In the genomic region with DNA sequence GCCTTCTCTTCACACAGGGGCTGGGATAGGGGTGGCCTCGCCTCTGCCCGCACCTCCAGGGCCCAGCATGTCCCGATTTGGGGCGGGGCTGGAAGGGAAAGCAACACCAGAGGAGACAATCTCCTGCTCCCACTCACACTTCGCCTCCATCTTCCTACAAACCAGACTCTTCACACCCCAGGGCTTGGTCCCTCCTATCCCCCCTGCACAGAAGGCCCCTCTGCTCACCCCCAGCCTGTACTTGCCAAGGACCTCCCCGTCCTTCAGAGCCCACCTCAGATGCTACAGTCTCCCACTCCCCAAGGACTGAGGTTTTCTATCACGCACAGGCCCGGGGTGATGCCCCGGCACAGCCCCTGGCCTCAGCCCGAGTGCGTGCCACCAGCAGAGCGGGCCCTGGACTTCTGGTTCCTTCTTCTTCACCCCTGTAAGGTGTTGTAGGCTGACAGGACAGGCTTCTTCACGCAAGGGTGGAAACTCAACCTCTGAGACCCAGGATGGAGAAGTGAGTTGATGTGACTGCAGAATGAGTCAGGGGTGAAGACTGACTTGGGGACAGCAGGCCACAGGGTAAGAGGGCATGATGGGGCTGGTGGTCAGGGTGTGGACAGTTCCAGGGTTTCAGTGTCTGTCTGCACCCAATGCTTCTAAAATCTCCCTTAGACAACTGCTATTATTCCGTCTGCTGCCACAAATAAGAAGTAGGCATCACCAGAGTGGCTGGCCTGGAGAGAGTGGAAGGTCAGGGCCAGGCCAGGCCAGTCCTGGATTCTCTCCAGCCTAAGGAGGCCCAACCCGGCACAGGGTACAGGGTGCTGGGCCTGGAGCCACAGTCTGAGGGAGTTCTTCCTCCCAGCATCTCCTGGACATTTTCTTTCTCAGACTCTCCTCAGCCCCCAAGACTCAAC, we compare ENCODE assay signal across 9 cellular contexts. TPM values are rescaled to one million over a fixed set of nuclear protein-coding genes. Genes with fewer than 3 reads are reported as not detected.
DNase-seq lines count a peak whose midpoint lies in the region; ATAC-seq and TF ChIP-seq lines count a peak whose summit lies in the region.
"Had no signal": no experiment of that assay in that cellular context is flagged by ENCODE, and none has a peak within 500 bp of the region (broad histone marks: within the 10 kb centered on the region; RNA-seq: fewer than 3 reads in every experiment).

No MANE protein-coding gene starts in this region.

- no peaks in the 10 kb centered on the region for H3K9me3 Mint-ChIP-seq in activated naive CD4-positive, alpha-beta T cell treated with anti-CD3 and anti-CD28 coated beads, Interleukin-2, amount 50 U/mL, for 24 hours
- no peaks in the 10 kb centered on the region for H3K9me3 Mint-ChIP-seq in activated naive CD4-positive, alpha-beta T cell treated with anti-CD3 and anti-CD28 coated beads for 36 hours
- H3K9me3 Mint-ChIP-seq in stimulated activated naive B cell treated with anti-CD40 and anti-IgM and Interleukin-4, amounts not matched to agents 10 μg/mL and 1 μg/mL and 100 μg/mL, for 72 hours = no peaks in the 10 kb centered on the region
- no peaks in the 10 kb centered on the region for H3K9me3 Mint-ChIP-seq in HFFc6

- peaks cover 14% of the 10 kb centered on the region for H3K4me1 Mint-ChIP-seq in activated naive CD4-positive, alpha-beta T cell treated with anti-CD3 and anti-CD28 coated beads, Interleukin-2, amount 50 U/mL, for 24 hours
- H3K4me1 Mint-ChIP-seq in activated naive CD4-positive, alpha-beta T cell treated with anti-CD3 and anti-CD28 coated beads for 36 hours (ENCODE audit: low read depth) = peaks cover 4% of the 10 kb centered on the region
- peaks cover 22% of the 10 kb centered on the region for H3K4me1 Mint-ChIP-seq in T-helper 17 cell
- peaks cover 24 to 47% of the 10 kb centered on the region in 2 donors for H3K4me1 Mint-ChIP-seq in stimulated activated naive B cell treated with anti-CD40 and anti-IgM and Interleukin-4, amounts not matched to agents 10 μg/mL and 1 μg/mL and 100 μg/mL, for 72 hours
- peaks cover 63% of the 10 kb centered on the region for H3K4me1 Mint-ChIP-seq in HFFc6 (ENCODE audit: low read depth)

- peak overlapping the region; percentile 11 for H3K4me3 ChIP-seq in lower lobe of right lung

- H3K27me3 ChIP-seq in lower lobe of right lung (ENCODE audit: low read depth) = no peaks in the 10 kb centered on the region

- no peaks in the 10 kb centered on the region for H3K36me3 ChIP-seq in lower lobe of right lung

- CTCF ChIA-PET in activated naive CD4-positive, alpha-beta T cell treated with anti-CD3 and anti-CD28 coated beads for 36 hours (lab: Charles Lee) = no interaction called here

- TF ChIP-seq CTCF in lower lobe of right lung (IDR thresholded peaks at IDR 0.05) = no peak
- TF ChIP-seq CTCF in HFFc6 (IDR thresholded peaks at IDR 0.05) = no peak

- no peak overlapping the region for H3K27ac Mint-ChIP-seq in activated naive CD4-positive, alpha-beta T cell treated with anti-CD3 and anti-CD28 coated beads, Interleukin-2, amount 50 U/mL, for 24 hours
- no peak overlapping the region for H3K27ac Mint-ChIP-seq in activated naive CD4-positive, alpha-beta T cell treated with anti-CD3 and anti-CD28 coated beads for 36 hours
- H3K27ac Mint-ChIP-seq in T-helper 17 cell (peak overlapping the region; percentile 62), HFFc6 (no peak overlapping the region)
- H3K27ac Mint-ChIP-seq in stimulated activated naive B cell treated with anti-CD40 and anti-IgM and Interleukin-4, amounts not matched to agents 10 μg/mL and 1 μg/mL and 100 μg/mL, for 72 hours = peak overlapping the region; percentile 98

- no peaks in the 10 kb centered on the region for H3K36me3 Mint-ChIP-seq in activated naive CD4-positive, alpha-beta T cell treated with anti-CD3 and anti-CD28 coated beads, Interleukin-2, amount 50 U/mL, for 24 hours
- H3K36me3 Mint-ChIP-seq in activated naive CD4-positive, alpha-beta T cell treated with anti-CD3 and anti-CD28 coated beads for 36 hours (ENCODE audit: low read depth) = no peaks in the 10 kb centered on the region
- H3K36me3 Mint-ChIP-seq in T-helper 17 cell (ENCODE audit: low read depth) = no peaks in the 10 kb centered on the region
- peaks cover 8 to 14% of the 10 kb centered on the region in 2 donors for H3K36me3 Mint-ChIP-seq in stimulated activated naive B cell treated with anti-CD40 and anti-IgM and Interleukin-4, amounts not matched to agents 10 μg/mL and 1 μg/mL and 100 μg/mL, for 72 hours
- H3K36me3 Mint-ChIP-seq in HFFc6 (ENCODE audit: low read depth) = no peaks in the 10 kb centered on the region

- peak overlapping the region; percentile 64 for H3K27ac ChIP-seq in lower lobe of right lung

- H3K9me3 ChIP-seq in T-helper 17 cell (ENCODE audit: control insufficient read depth, low read length, poor library complexity, severe bottlenecking) (no peaks in the 10 kb centered on the region), lower lobe of right lung (no peaks in the 10 kb centered on the region)

- ATAC-seq in T-helper 17 cell = no peak
- ATAC-seq in lower lobe of right lung = peak; percentile 28 to 56
- ATAC-seq in stimulated activated naive B cell treated with anti-CD40 and anti-IgM and Interleukin-4, amounts not matched to agents 10 μg/mL and 1 μg/mL and 100 μg/mL, for 72 hours (replicated peaks) = peak; percentile 73 to 82

- peaks cover 36% of the 10 kb centered on the region for H3K4me1 ChIP-seq in lower lobe of right lung

- DNase-seq in activated naive CD4-positive, alpha-beta T cell treated with anti-CD3 and anti-CD28 coated beads for 36 hours = no peak
- DNase-seq in T-helper 17 cell (no peak), lower lobe of right lung (no peak), NCI-H1105 (lab: John Stamatoyannopoulos, UW) (no peak), NCI-H1092 (lab: John Stamatoyannopoulos, UW) (no peak), HFFc6 (no peak)
- DNase-seq in stimulated activated naive B cell treated with anti-CD40 and anti-IgM and Interleukin-4, amounts not matched to agents 10 μg/mL and 1 μg/mL and 100 μg/mL, for 72 hours = peak; percentile 53
- DNase-seq: activated CD4-positive, alpha-beta T cell treated with anti-CD3 and anti-CD28 coated beads for 1 hour had no signal

- peak overlapping the region; percentile 7 for H3K4me3 Mint-ChIP-seq in activated naive CD4-positive, alpha-beta T cell treated with anti-CD3 and anti-CD28 coated beads, Interleukin-2, amount 50 U/mL, for 24 hours
- H3K4me3 Mint-ChIP-seq in activated naive CD4-positive, alpha-beta T cell treated with anti-CD3 and anti-CD28 coated beads for 36 hours = no peak overlapping the region
- H3K4me3 Mint-ChIP-seq in T-helper 17 cell (peak overlapping the region; percentile 52), HFFc6 (no peak overlapping the region)
- H3K4me3 Mint-ChIP-seq in stimulated activated naive B cell treated with anti-CD40 and anti-IgM and Interleukin-4, amounts not matched to agents 10 μg/mL and 1 μg/mL and 100 μg/mL, for 72 hours = peak overlapping the region; percentile 52 to 57

- H3K27me3 Mint-ChIP-seq in activated naive CD4-positive, alpha-beta T cell treated with anti-CD3 and anti-CD28 coated beads, Interleukin-2, amount 50 U/mL, for 24 hours = no peaks in the 10 kb centered on the region
- no peaks in the 10 kb centered on the region for H3K27me3 Mint-ChIP-seq in activated naive CD4-positive, alpha-beta T cell treated with anti-CD3 and anti-CD28 coated beads for 36 hours (ENCODE audit: low read depth)
- H3K27me3 Mint-ChIP-seq in T-helper 17 cell (no peaks in the 10 kb centered on the region), HFFc6 (ENCODE audit: insufficient read depth) (peaks cover 4% of the 10 kb centered on the region; the same call in 1 of the 2 replicates)
- peaks cover 0 to 4% of the 10 kb centered on the region in 2 donors for H3K27me3 Mint-ChIP-seq in stimulated activated naive B cell treated with anti-CD40 and anti-IgM and Interleukin-4, amounts not matched to agents 10 μg/mL and 1 μg/mL and 100 μg/mL, for 72 hours

- intact Hi-C loops in activated naive CD4-positive, alpha-beta T cell treated with anti-CD3 and anti-CD28 coated beads for 36 hours (cut with micrococcal nuclease) = no loop called here
- intact Hi-C loops in lower lobe of right lung (cut with DNase I) = no loop called here

RNA-seq across cellular contexts. Expression of a gene that starts 2.5 kb away (rescaled TPM):
- total RNA-seq in activated naive CD4-positive, alpha-beta T cell treated with anti-CD3 and anti-CD28 coated beads for 36 hours = 10 to 100 TPM; 31.7 to 32.4 TPM
- 10 to 100 TPM; 10.2 to 14.3 TPM for total RNA-seq in T-helper 17 cell
- total RNA-seq in lower lobe of right lung = 35.4 TPM
- 10 to 100 TPM; 28.2 to 35.0 (median 30.8) TPM for total RNA-seq in HFFc6 (2021; fragmentation: NEBNext Ultra II Directional; extraction: Animal tissue kit (Norgen Biotek cat#: 25700))

RNA-seq across cellular contexts. Expression of a gene that starts 47.5 kb away (rescaled TPM):
- 10 to 100 TPM; 33.9 to 40.4 TPM for total RNA-seq in activated naive CD4-positive, alpha-beta T cell treated with anti-CD3 and anti-CD28 coated beads for 36 hours
- total RNA-seq in T-helper 17 cell (10 to 100 TPM; 37.0 to 42.9 TPM), lower lobe of right lung (40.3 TPM)
- total RNA-seq in HFFc6 (2021; fragmentation: NEBNext Ultra II Directional; extraction: Animal tissue kit (Norgen Biotek cat#: 25700)) = 10 to 100 TPM; 22.4 to 28.6 (median 25.3) TPM

Comparison
In these comparisons a context has a peak if more than half of its experiments do, and no peak if none do; other contexts are left out.
1. H3K4me3 Mint-ChIP-seq: peak in activated naive CD4-positive, alpha-beta T cell treated with anti-CD3 and anti-CD28 coated beads, Interleukin-2, amount 50 U/mL, for 24 hours (single experiment), T-helper 17 cell (single experiment) and stimulated activated naive B cell treated with anti-CD40 and anti-IgM and Interleukin-4, amounts not matched to agents 10 μg/mL and 1 μg/mL and 100 μg/mL, for 72 hours (2 of 2); none in activated naive CD4-positive, alpha-beta T cell treated with anti-CD3 and anti-CD28 coated beads for 36 hours (single experiment) and HFFc6 (single experiment).
2. H3K27ac Mint-ChIP-seq: peak in T-helper 17 cell (single experiment) and stimulated activated naive B cell treated with anti-CD40 and anti-IgM and Interleukin-4, amounts not matched to agents 10 μg/mL and 1 μg/mL and 100 μg/mL, for 72 hours (single experiment); none in activated naive CD4-positive, alpha-beta T cell treated with anti-CD3 and anti-CD28 coated beads, Interleukin-2, amount 50 U/mL, for 24 hours (single experiment), activated naive CD4-positive, alpha-beta T cell treated with anti-CD3 and anti-CD28 coated beads for 36 hours (single experiment) and HFFc6 (single experiment).